1 cellular context compared by ENCODE assay signal in the genomic region with DNA sequence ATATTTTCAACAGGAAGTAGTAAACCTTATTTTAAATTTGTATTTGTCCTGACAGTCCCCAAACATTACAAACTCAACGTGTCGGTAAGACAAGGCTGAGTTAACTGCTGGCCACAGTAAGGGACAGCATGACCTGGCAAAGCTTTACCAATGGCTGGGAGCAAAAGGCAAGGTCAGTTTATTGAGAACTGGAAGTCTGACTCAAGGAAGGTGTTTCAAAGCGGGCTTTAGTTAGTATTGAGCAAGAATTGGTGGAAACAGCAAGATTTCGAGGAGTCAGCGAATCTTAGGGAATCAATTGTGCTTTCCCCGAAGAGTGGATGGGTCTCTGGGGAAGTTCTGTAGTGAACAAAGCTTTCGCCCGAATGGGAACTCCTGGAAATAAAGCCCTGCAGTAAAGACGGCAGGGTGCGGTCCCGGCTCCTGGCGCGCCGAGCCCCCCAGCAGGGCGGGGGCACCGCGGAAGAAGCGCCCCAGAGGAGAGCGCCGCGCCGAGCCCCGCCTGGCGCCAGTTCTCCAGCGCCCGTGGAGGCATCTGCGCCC.
TF ChIP-seq lines count a peak whose summit lies in the region.

No MANE protein-coding gene starts in this region.

TF ChIP-seq in A549, 52 proteins besides CTCF, POLR2A, EP300 and RAD21 (continued from another document):
- TF ChIP-seq HOXA7 (CRISPR knock-in tag; IDR thresholded peaks at IDR 0.05) (0 out of 2 replicates have a peak, but pooled peaks have one; percentile 3), HDAC2 (IDR thresholded peaks at IDR 0.05) (no peak), EHMT2 (IDR thresholded peaks at IDR 0.05; ENCODE audit: low read depth) (no peak), MAFK (IDR thresholded peaks at IDR 0.05; ENCODE audit: partially characterized antibody) (peak; percentile 96), FOXS1 (CRISPR knock-in tag; IDR thresholded peaks at IDR 0.05) (no peak), MAZ (IDR thresholded peaks at IDR 0.05; ENCODE audit: borderline replicate concordance, low read depth, low read length) (no peak), REST (IDR thresholded peaks at IDR 0.05) (no peak), TFCP2L1 (CRISPR knock-in tag; IDR thresholded peaks at IDR 0.05) (no peak), ZSCAN20 (CRISPR knock-in tag; IDR thresholded peaks at IDR 0.05) (no peak), HMGXB4 (CRISPR knock-in tag; IDR thresholded peaks at IDR 0.05; ENCODE audit: borderline replicate concordance) (no peak), RNF2 (IDR thresholded peaks at IDR 0.05; ENCODE audit: borderline replicate concordance, low read depth) (no peak), CHD4 (IDR thresholded peaks at IDR 0.05; ENCODE audit: borderline replicate concordance) (no peak)
- TF ChIP-seq, protein P1, sequence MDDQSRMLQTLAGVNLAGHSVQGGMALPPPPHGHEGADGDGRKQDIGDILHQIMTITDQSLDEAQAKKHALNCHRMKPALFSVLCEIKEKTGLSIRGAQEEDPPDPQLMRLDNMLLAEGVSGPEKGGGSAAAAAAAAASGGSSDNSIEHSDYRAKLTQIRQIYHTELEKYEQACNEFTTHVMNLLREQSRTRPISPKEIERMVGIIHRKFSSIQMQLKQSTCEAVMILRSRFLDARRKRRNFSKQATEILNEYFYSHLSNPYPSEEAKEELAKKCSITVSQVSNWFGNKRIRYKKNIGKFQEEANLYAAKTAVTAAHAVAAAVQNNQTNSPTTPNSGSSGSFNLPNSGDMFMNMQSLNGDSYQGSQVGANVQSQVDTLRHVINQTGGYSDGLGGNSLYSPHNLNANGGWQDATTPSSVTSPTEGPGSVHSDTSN (IDR thresholded peaks at IDR 0.05), result no peak
TF ChIP-seq in A549: peak in this region for 4.
